In the genomic region with DNA sequence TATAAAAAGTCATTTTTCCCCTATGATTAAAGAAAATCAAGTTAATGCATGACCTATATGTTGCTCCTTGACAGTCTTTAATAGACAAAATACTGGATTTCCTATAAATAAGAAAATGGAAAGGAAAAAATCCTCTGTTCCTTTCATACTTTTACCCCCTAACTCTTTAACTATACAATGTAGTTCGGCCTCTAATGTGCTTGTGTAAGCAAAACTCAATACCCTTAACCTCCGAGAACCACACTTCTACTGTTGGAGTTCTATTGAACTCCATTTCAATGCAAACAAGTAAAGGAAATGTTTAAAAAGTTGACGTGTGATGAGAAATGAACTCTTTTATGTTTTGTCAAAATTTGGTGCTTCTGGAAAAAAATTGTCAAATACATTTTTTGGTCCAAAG, we compare ENCODE assay signal across 1 cellular context.
TF ChIP-seq lines count a peak whose summit lies in the region.

No MANE protein-coding gene starts in this region.

TF ChIP-seq in GM12878, 131 proteins besides CTCF, POLR2A, EP300 and RAD21 (continued from another document):
- TF ChIP-seq, protein P1, sequence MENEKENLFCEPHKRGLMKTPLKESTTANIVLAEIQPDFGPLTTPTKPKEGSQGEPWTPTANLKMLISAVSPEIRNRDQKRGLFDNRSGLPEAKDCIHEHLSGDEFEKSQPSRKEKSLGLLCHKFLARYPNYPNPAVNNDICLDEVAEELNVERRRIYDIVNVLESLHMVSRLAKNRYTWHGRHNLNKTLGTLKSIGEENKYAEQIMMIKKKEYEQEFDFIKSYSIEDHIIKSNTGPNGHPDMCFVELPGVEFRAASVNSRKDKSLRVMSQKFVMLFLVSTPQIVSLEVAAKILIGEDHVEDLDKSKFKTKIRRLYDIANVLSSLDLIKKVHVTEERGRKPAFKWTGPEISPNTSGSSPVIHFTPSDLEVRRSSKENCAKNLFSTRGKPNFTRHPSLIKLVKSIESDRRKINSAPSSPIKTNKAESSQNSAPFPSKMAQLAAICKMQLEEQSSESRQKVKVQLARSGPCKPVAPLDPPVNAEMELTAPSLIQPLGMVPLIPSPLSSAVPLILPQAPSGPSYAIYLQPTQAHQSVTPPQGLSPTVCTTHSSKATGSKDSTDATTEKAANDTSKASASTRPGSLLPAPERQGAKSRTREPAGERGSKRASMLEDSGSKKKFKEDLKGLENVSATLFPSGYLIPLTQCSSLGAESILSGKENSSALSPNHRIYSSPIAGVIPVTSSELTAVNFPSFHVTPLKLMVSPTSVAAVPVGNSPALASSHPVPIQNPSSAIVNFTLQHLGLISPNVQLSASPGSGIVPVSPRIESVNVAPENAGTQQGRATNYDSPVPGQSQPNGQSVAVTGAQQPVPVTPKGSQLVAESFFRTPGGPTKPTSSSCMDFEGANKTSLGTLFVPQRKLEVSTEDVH (IDR thresholded peaks at IDR 0.05; ENCODE audit: low read depth, partially characterized antibody): no peak
- TF ChIP-seq GATAD2B (conservative IDR thresholded peaks at IDR 0.05; ENCODE audit: low read depth): no peak
- no peak for TF ChIP-seq HDGF (IDR thresholded peaks at IDR 0.05)
- TF ChIP-seq STAT3 (IDR thresholded peaks at IDR 0.05; ENCODE audit: low read depth, low read length): no peak
- no peak for TF ChIP-seq FOXK2 (IDR thresholded peaks at IDR 0.05)
- TF ChIP-seq IRF4 (IDR thresholded peaks at IDR 0.05; ENCODE audit: low read depth, low read length): no peak
- no peak for TF ChIP-seq KLF5 (IDR thresholded peaks at IDR 0.05; ENCODE audit: partially characterized antibody)
- TF ChIP-seq ASH2L (IDR thresholded peaks at IDR 0.05; ENCODE audit: borderline replicate concordance, low read depth): no peak
- no peak for TF ChIP-seq MTA3 (IDR thresholded peaks at IDR 0.05; ENCODE audit: borderline replicate concordance, low read length)
- TF ChIP-seq MEF2B (IDR thresholded peaks at IDR 0.05; ENCODE audit: partially characterized antibody, poor library complexity, severe bottlenecking): no peak
